ENCODE assay signal across 27 cellular contexts in genomic region chr13:101265934-101266333, GRCh38.
"Had no signal": no experiment of that assay in that cellular context is flagged by ENCODE, and none has a peak within 500 bp of the region (broad histone marks: within the 10 kb centered on the region; RNA-seq: fewer than 3 reads in every experiment).

No MANE protein-coding gene starts in this region.

- H3K27me3 ChIP-seq: gastrocnemius medialis, sigmoid colon, upper lobe of left lung had no signal

- FAIRE-seq: islet of Langerhans had no signal

- H3K4me3 Mint-ChIP-seq: activated naive CD8-positive, alpha-beta T cell treated with anti-CD3 and anti-CD28 coated beads, Interleukin-2, amount 50 U/mL, for 24 hours; brain; dendritic cell treated with granulocyte-macrophage colony-stimulating factor and Interleukin-4, amounts not matched to agents 40 ng/mL and 50 ng/mL, for 4 days; natural killer cell; T-cell; T-helper 2 cell treated with Interferon-gamma antibody and Interleukin-4, amounts not matched to agents 5 μg/mL and 100 μg/mL, for 36 hours had no signal

- H3K27ac Mint-ChIP-seq: activated naive CD8-positive, alpha-beta T cell treated with anti-CD3 and anti-CD28 coated beads, Interleukin-2, amount 50 U/mL, for 24 hours; brain; dendritic cell treated with granulocyte-macrophage colony-stimulating factor and Interleukin-4, amounts not matched to agents 40 ng/mL and 50 ng/mL, for 4 days; natural killer cell; T-cell; T-helper 2 cell treated with Interferon-gamma antibody and Interleukin-4, amounts not matched to agents 5 μg/mL and 100 μg/mL, for 36 hours had no signal

- H3K4me1 ChIP-seq: gastrocnemius medialis, sigmoid colon, upper lobe of left lung had no signal

- H3K27ac ChIP-seq: gastrocnemius medialis, sigmoid colon, upper lobe of left lung, WERI-Rb-1 had no signal

- H3K9me3 Mint-ChIP-seq: activated naive CD8-positive, alpha-beta T cell treated with anti-CD3 and anti-CD28 coated beads, Interleukin-2, amount 50 U/mL, for 24 hours; brain; dendritic cell treated with granulocyte-macrophage colony-stimulating factor and Interleukin-4, amounts not matched to agents 40 ng/mL and 50 ng/mL, for 4 days; T-cell; T-helper 2 cell treated with Interferon-gamma antibody and Interleukin-4, amounts not matched to agents 5 μg/mL and 100 μg/mL, for 36 hours had no signal

- H3K4me1 Mint-ChIP-seq: natural killer cell, T-cell had no signal

- DNase-seq: activated CD4-positive, alpha-beta T cell treated with anti-CD3 and anti-CD28 coated beads for 1 hour; activated CD4-positive, alpha-beta T cell treated with anti-CD3 and anti-CD28 coated beads, Interleukin-2, amount 50 U/mL, for 4 hours; activated CD8-positive, alpha-beta memory T cell treated with anti-CD3 and anti-CD28 coated beads, Interleukin-2, amount 50 U/mL, for 48 hours; activated effector memory CD4-positive, alpha-beta T cell treated with anti-CD3 and anti-CD28 coated beads, Interleukin-2, amount 50 U/mL, for 16 hours; activated naive CD4-positive, alpha-beta T cell treated with anti-CD3 and anti-CD28 coated beads, Interleukin-2, amount 50 U/mL, for 16 hours; activated naive CD8-positive, alpha-beta T cell treated with anti-CD3 and anti-CD28 coated beads, Interleukin-2, amount 50 U/mL, for 24 hours; activated T-cell treated with anti-CD3 and anti-CD28 coated beads, Interleukin-2, amount 50 U/mL, for 48 hours; anterior cingulate cortex; effector CD8-positive, alpha-beta T cell; gastrocnemius medialis; head of caudate nucleus; hypothalamus; left ventricle myocardium superior; midbrain; natural killer cell; sigmoid colon; stimulated activated CD4-positive, alpha-beta T cell treated with anti-CD3 and anti-CD28 coated beads, Interleukin-15, amount 100 ng/mL, for 24 hours; stimulated activated CD8-positive, alpha-beta memory T cell treated with anti-CD3 and anti-CD28 coated beads, Interleukin-4, amount 100 ng/mL, for 48 hours; stimulated activated naive CD4-positive, alpha-beta T cell; T-cell; upper lobe of left lung; WERI-Rb-1 had no signal

- H3K36me3 Mint-ChIP-seq: brain, natural killer cell, T-cell had no signal

- H3K27me3 Mint-ChIP-seq: brain; dendritic cell treated with granulocyte-macrophage colony-stimulating factor and Interleukin-4, amounts not matched to agents 40 ng/mL and 50 ng/mL, for 4 days had no signal

- H3K4me2 ChIP-seq: smooth muscle cell had no signal

- H3K36me3 ChIP-seq: gastrocnemius medialis, sigmoid colon, upper lobe of left lung, WERI-Rb-1 had no signal

- H3K9me3 ChIP-seq: gastrocnemius medialis, sigmoid colon, upper lobe of left lung had no signal

- H3K4me3 ChIP-seq: gastrocnemius medialis, sigmoid colon, smooth muscle cell, upper lobe of left lung had no signal
